ENCODE assay signal across 9 cellular contexts in the genomic region with DNA sequence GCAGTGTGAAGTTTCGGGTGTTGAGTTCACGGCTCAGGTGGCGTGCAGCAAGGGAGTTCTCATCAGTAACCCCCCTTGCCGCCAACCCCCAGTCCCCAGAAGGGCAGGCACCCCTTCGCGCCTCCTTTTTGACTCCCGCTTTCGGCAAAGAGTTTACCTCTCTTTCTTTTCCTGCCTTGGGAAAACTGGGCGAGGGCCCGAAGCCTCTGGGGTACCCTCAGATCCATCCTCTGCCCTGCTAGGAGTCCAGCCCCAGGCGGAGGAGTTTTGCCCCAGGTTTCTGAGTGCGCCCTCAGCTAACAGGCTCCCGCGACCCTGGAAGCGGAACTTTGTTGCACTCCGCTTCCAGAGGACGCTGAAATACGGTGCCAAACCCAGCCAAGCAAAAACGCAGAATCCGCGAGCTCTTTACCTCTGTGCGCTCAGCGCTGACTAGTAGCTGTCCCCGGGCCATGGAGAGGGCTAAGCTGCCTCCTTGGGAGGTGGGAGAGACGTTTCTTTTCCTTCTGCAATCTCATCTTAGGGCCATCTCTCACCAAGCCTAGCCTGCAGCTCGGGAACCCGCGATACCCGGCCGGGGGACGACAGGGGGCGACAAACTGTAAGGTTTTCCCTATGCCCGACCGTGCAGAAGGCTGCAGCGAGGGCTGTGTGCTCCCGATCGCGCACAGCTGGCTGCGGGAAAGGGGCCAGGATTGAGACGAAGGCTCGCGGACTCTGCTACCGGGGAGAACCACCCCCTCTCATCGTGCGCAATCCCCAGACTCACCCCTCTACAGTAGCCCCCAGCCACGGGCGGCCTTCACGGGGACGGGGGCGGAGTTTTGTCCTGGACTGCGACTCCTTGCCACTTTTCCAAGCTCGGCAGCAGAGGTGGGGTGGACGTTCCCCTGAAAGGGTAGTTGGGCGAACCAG. TPM values are rescaled to one million over a fixed set of nuclear protein-coding genes. Genes with fewer than 3 reads are reported as not detected.
A peak's percentile ranks its signal among the peaks of the same experiment; 100 is the strongest.
DNase-seq lines count a peak whose midpoint lies in the region; ATAC-seq, FAIRE-seq and TF ChIP-seq lines count a peak whose summit lies in the region.
"Had no signal": no experiment of that assay in that cellular context is flagged by ENCODE, and none has a peak within 500 bp of the region (broad histone marks: within the 10 kb centered on the region; RNA-seq: fewer than 3 reads in every experiment).

No MANE protein-coding gene starts in this region.

- H3K4me3 ChIP-seq in bronchial epithelial cell (ENCODE audit: low read depth, low read length) (no peak overlapping the region), lower lobe of right lung (peak overlapping the region; percentile 11)

- TF ChIP-seq CTCF in bronchial epithelial cell (IDR thresholded peaks at IDR 0.05; ENCODE audit: insufficient read depth, low read length, severe bottlenecking) = peak; percentile 44
- TF ChIP-seq CTCF in lower lobe of right lung (IDR thresholded peaks at IDR 0.05) = peak; percentile 42

- H3K9me3 ChIP-seq in lower lobe of right lung = no peaks in the 10 kb centered on the region

- intact Hi-C loops in lower lobe of right lung (cut with DNase I) = no loop called here

- peaks cover 10% of the 10 kb centered on the region for H3K4me1 ChIP-seq in lower lobe of right lung

- H3K27me3 ChIP-seq in bronchial epithelial cell (ENCODE audit: control insufficient read depth, insufficient read depth, low read length) = peaks cover 10% of the 10 kb centered on the region
- peaks cover 95% of the 10 kb centered on the region for H3K27me3 ChIP-seq in lower lobe of right lung (ENCODE audit: low read depth)

- ATAC-seq in lower lobe of right lung (peak; percentile 52 to 68), GM21737 (IDR thresholded peaks at IDR 0.05; ENCODE audit: unreplicated experiment) (no peak)

- H3K36me3 ChIP-seq in bronchial epithelial cell (ENCODE audit: control insufficient read depth, insufficient read depth, low read length) (no peaks in the 10 kb centered on the region), lower lobe of right lung (no peaks in the 10 kb centered on the region)

- FAIRE-seq in bronchial epithelial cell (lab: Jason Lieb, UNC) = no peak
- FAIRE-seq in HTR-8/SVneo (lab: Jason Lieb, UNC) = no peak

- H3K27ac ChIP-seq in lower lobe of right lung = no peak overlapping the region

- DNase-seq in NCI-H2196 (lab: John Stamatoyannopoulos, UW; ENCODE audit: unreplicated experiment) (peak; percentile 5), NCI-H2196 treated with DMSO at 0.1 percent for 48 hours (lab: John Stamatoyannopoulos, UW; ENCODE audit: unreplicated experiment) (no peak), NCI-H2171 treated with DMSO at 0.1 percent for 48 hours (lab: John Stamatoyannopoulos, UW) (peak; percentile 38), bronchial epithelial cell (ENCODE audit: low read depth) (no peak), lower lobe of right lung (no peak), superior temporal gyrus (ENCODE audit: extremely low spot score) (peak; percentile 49), HTR-8/SVneo (ENCODE audit: insufficient read length, low spot score) (no peak)
- DNase-seq: activated T-cell treated with anti-CD3 and anti-CD28 coated beads, Interleukin-2, amount 50 U/mL, for 4 hours had no signal

RNA-seq across cellular contexts. Expression of gene PAX1, which starts 2.7 kb away (rescaled TPM):
- total RNA-seq in bronchial epithelial cell (not detected in 2 replicates), lower lobe of right lung (not detected)
- total RNA-seq: activated T-cell treated with anti-CD3 and anti-CD28 coated beads, Interleukin-2, amount 50 U/mL, for 4 hours had no signal

Comparison
In these comparisons a context has a peak if more than half of its experiments do, and no peak if none do; other contexts are left out.
1. DNase-seq: peak in NCI-H2196 (single experiment), NCI-H2171 treated with DMSO at 0.1 percent for 48 hours (single experiment) and superior temporal gyrus (single experiment); none in NCI-H2196 treated with DMSO at 0.1 percent for 48 hours (single experiment), bronchial epithelial cell (single experiment), lower lobe of right lung (single experiment) and HTR-8/SVneo (single experiment).